In the genomic region with DNA sequence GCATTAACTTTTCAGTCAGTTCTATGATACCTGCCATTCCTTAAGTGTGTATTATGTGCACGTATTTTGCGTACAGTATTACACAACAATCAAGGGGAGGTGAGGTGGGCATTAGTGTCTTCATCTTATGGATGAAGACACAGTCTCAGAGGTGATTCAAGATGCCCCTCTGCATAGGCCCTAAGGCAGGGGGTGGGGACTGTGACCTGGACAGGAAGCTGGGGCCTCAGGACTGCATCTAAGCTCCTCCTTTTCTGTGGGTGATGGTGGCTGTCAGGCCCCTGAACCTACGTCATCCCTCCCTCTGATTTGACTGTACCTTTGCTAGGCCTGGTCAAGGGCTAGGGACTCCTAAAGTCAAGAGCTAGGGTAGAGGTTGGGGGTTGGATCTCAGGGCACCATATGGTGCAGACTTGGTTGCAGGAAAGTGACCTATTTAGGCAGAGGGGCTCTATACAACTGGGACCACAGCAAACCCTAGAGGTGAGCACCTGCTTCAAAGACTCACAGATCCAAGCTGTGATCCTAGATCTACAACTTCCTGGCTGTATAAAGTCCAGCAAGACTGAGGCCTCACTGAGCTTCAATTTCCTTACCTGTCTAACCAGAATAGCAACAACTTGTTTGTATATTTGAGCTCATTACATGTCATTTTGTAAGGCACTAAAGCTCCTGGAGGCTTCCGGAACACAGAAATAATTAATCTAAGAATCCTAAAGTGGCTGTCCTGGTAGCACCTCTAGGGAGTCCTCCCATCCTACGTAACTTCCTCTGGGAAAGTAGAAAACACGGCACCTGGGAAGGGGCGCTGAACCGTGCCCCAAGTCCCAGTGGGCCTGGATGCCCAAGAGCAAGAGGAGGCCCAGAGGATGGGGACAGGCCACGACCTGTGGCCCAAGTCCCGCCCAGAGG, we compare ENCODE assay signal across 8 cellular contexts.
DNase-seq lines count a peak whose midpoint lies in the region; ATAC-seq and TF ChIP-seq lines count a peak whose summit lies in the region.

No MANE protein-coding gene starts in this region.

- peaks cover 35% of the 10 kb centered on the region for H3K79me2 ChIP-seq in parathyroid adenoma

- no peaks in the 10 kb centered on the region for H3K9me3 ChIP-seq in parathyroid adenoma (ENCODE audit: control insufficient read depth, low read length)

- H3K4me1 ChIP-seq in parathyroid adenoma = peaks cover 5% of the 10 kb centered on the region

- TF ChIP-seq CTCF in parathyroid adenoma (IDR thresholded peaks at IDR 0.05) = no peak

- peak overlapping the region; percentile 92 for H3K4me3 ChIP-seq in parathyroid adenoma (ENCODE audit: low read depth, low read length)

- no peaks in the 10 kb centered on the region for H3K36me3 ChIP-seq in parathyroid adenoma (ENCODE audit: control insufficient read depth, insufficient read depth, low read length)

- no peak overlapping the region for H3K9ac ChIP-seq in parathyroid adenoma

- peak overlapping the region; percentile 93 for H3K4me2 ChIP-seq in parathyroid adenoma (ENCODE audit: low read length)

- ATAC-seq in HG02678 (IDR thresholded peaks at IDR 0.05; ENCODE audit: unreplicated experiment) = peak; percentile 33

- H3K27me3 ChIP-seq in parathyroid adenoma (ENCODE audit: control insufficient read depth, insufficient read depth, low read length) = no peaks in the 10 kb centered on the region

- peak; percentile 46 for TF ChIP-seq POLR2A in Raji (IDR thresholded peaks at IDR 0.05; ENCODE audit: insufficient read depth, low read depth, low read length)

- peak overlapping the region; percentile 97 for H2AFZ ChIP-seq in parathyroid adenoma

- H3K27ac ChIP-seq in epithelial cell of prostate (peak overlapping the region; percentile 90), parathyroid adenoma (peak overlapping the region; percentile 85)

- peak; percentile 6 for DNase-seq in SKM-1 treated with dmso at 0.1 percent for 144 hours (lab: John Stamatoyannopoulos, UW; ENCODE audit: unreplicated experiment)
- DNase-seq in SKM-1 (lab: John Stamatoyannopoulos, UW; ENCODE audit: unreplicated experiment) = no peak
- DNase-seq in epithelial cell of prostate (ENCODE audit: low read depth, low spot score) = no peak
- DNase-seq in Ammon's horn (ENCODE audit: low spot score) = no peak
- DNase-seq in ecto neural progenitor cell (ENCODE audit: low spot score) = no peak
